In genomic region chr3:122754867-122755835, GRCh38 we compare ENCODE assay signal across 8 cellular contexts. TPM values are rescaled to one million over a fixed set of nuclear protein-coding genes. Genes with fewer than 3 reads are reported as not detected.
DNase-seq lines count a peak whose midpoint lies in the region; ATAC-seq and TF ChIP-seq lines count a peak whose summit lies in the region.

No MANE protein-coding gene starts in this region.

- no peak overlapping the region for H4K8ac ChIP-seq in IMR-90 (ENCODE audit: low read depth in 2 of 2, low read length in 2 of 2)

- DNase-seq in heart right ventricle (no peak), right atrium auricular region (ENCODE audit: low spot score) (no peak), IMR-90 (peak; percentile 44), cardiac fibroblast (ENCODE audit: low read depth in 2 of 2) (peak; percentile 68 to 72), mesothelial cell of epicardium (ENCODE audit: low spot score in 2 of 2, unreplicated experiment in 2 of 2) (no peak), DMS53 (lab: John Stamatoyannopoulos, UW) (no peak)
- DNase-seq in effector memory CD4-positive, alpha-beta T cell = no peak
- DNase-seq in T-helper 2 cell treated with Interferon-gamma antibody and Interleukin-4, amounts not matched to agents 5 μg/mL and 100 μg/mL, for 36 hours (ENCODE audit: low spot score) = no peak

- no peak overlapping the region for H4K91ac ChIP-seq in IMR-90 (ENCODE audit: insufficient read depth, low read depth, low read length)

- ATAC-seq in heart right ventricle (peak in 3 of 8 donors; percentile 12 to 58 (median 30)), IMR-90 (ENCODE audit: low read depth) (peak; percentile 64)

- H3K27ac ChIP-seq in heart right ventricle = no peak overlapping the region
- H3K27ac ChIP-seq in right atrium auricular region = no peak overlapping the region
- no peak overlapping the region for H3K27ac ChIP-seq in IMR-90 (ENCODE audit: insufficient read depth, low read length)
- H3K27ac ChIP-seq in effector memory CD4-positive, alpha-beta T cell (ENCODE audit: insufficient read depth, low read length, poor library complexity, severe bottlenecking) = no peak overlapping the region

- peaks cover 14% of the 10 kb centered on the region for H3K4me1 Mint-ChIP-seq in mesothelial cell of epicardium
- H3K4me1 Mint-ChIP-seq in T-helper 2 cell treated with Interferon-gamma antibody and Interleukin-4, amounts not matched to agents 5 μg/mL and 100 μg/mL, for 36 hours (ENCODE audit: low read depth) = no peaks in the 10 kb centered on the region

- no peak overlapping the region for H3K4me3 Mint-ChIP-seq in mesothelial cell of epicardium
- H3K4me3 Mint-ChIP-seq in T-helper 2 cell treated with Interferon-gamma antibody and Interleukin-4, amounts not matched to agents 5 μg/mL and 100 μg/mL, for 36 hours = no peak overlapping the region

- no peak overlapping the region for H2BK5ac ChIP-seq in IMR-90 (ENCODE audit: low read depth, low read length, poor library complexity, severe bottlenecking)

- H3K27me3 Mint-ChIP-seq in mesothelial cell of epicardium (ENCODE audit: low read depth) = no peaks in the 10 kb centered on the region
- H3K27me3 Mint-ChIP-seq in T-helper 2 cell treated with Interferon-gamma antibody and Interleukin-4, amounts not matched to agents 5 μg/mL and 100 μg/mL, for 36 hours (ENCODE audit: low read depth) = no peaks in the 10 kb centered on the region

- peaks cover 3% of the 10 kb centered on the region; the same call in 1 of the 2 replicates for H3K9me1 ChIP-seq in IMR-90 (ENCODE audit: insufficient read depth, low read length)

- no peak for TF ChIP-seq POLR2A in IMR-90 (IDR thresholded peaks at IDR 0.05; ENCODE audit: low read depth, low read length)

- H3K23ac ChIP-seq in IMR-90 (ENCODE audit: low read depth, low read length) = no peak overlapping the region

- no peak overlapping the region for H4K5ac ChIP-seq in IMR-90 (ENCODE audit: low read depth, low read length)

- no peaks in the 10 kb centered on the region for H3K79me1 ChIP-seq in IMR-90 (ENCODE audit: low read depth in 1 of 2, low read length in 2 of 2)

- no peak overlapping the region for H2BK20ac ChIP-seq in IMR-90 (ENCODE audit: low read depth, low read length)

- H3K56ac ChIP-seq in IMR-90 (ENCODE audit: extremely low read depth, insufficient read depth, low read length) = no peak overlapping the region

- no peaks in the 10 kb centered on the region for H3K9me3 ChIP-seq in heart right ventricle
- H3K9me3 ChIP-seq in right atrium auricular region = no peaks in the 10 kb centered on the region
- no peaks in the 10 kb centered on the region for H3K9me3 ChIP-seq in IMR-90 (ENCODE audit: control insufficient read depth, insufficient read depth, low read length)
- H3K9me3 ChIP-seq in effector memory CD4-positive, alpha-beta T cell (ENCODE audit: control insufficient read depth, low read length) = no peaks in the 10 kb centered on the region

- H3K4me1 ChIP-seq in heart right ventricle (peaks cover 0 to 16% (median 0%) of the 10 kb centered on the region in 9 donors), right atrium auricular region (no peaks in the 10 kb centered on the region), IMR-90 (ENCODE audit: control insufficient read depth, insufficient read depth, low read length) (no peaks in the 10 kb centered on the region; the same call in 1 of the 2 replicates)
- no peaks in the 10 kb centered on the region for H3K4me1 ChIP-seq in effector memory CD4-positive, alpha-beta T cell (ENCODE audit: control insufficient read depth, insufficient read depth, low read length, poor library complexity, severe bottlenecking)

- no peak overlapping the region for H3K14ac ChIP-seq in IMR-90 (replicated peaks; ENCODE audit: low read depth, low read length)

- H3K9ac ChIP-seq in IMR-90 (ENCODE audit: low read depth, low read length) = no peak overlapping the region

- WGBS in heart right ventricle, 2 donors = 87 to 91% methylated on average over 8 of the region's 8 CpGs
- WGBS in IMR-90 (ENCODE audit: extremely low coverage in 2 of 2, insufficient read length in 1 of 2), 2 experiments = no CpG with 5 or more reads among the region's 8 CpGs

- no peak overlapping the region; the same call in 1 of the 2 replicates for H3K4ac ChIP-seq in IMR-90 (ENCODE audit: low read depth, low read length)

- H2BK120ac ChIP-seq in IMR-90 (ENCODE audit: low read depth, low read length) = no peak overlapping the region

- CTCF ChIA-PET in IMR-90 (lab: Yijun Ruan, JAX) = interaction anchor here (0.5 to 1.5 kb wide), 6 partner anchors 9 to 313 kb away, joined by 3 to 6 read pairs (median 4); no protein-coding TSS in a partner anchor

- no peak overlapping the region for H3K4me2 ChIP-seq in IMR-90 (ENCODE audit: low read depth, low read length)

- H2BK15ac ChIP-seq in IMR-90 (ENCODE audit: low read depth, low read length) = no peak overlapping the region

- in situ Hi-C loops in IMR-90 (cut with MboI; ENCODE audit: low sequenced_read_pairs) = no loop called here

- no peak overlapping the region for H2AK5ac ChIP-seq in IMR-90 (ENCODE audit: low read depth, low read length)

- peaks cover 24% of the 10 kb centered on the region for H3K36me3 Mint-ChIP-seq in mesothelial cell of epicardium
- peaks cover 8% of the 10 kb centered on the region for H3K36me3 Mint-ChIP-seq in T-helper 2 cell treated with Interferon-gamma antibody and Interleukin-4, amounts not matched to agents 5 μg/mL and 100 μg/mL, for 36 hours (ENCODE audit: low read depth)

- TF ChIP-seq CTCF in heart right ventricle (IDR thresholded peaks at IDR 0.05) (peak; percentile 26 to 76 (median 55)), right atrium auricular region (IDR thresholded peaks at IDR 0.05) (peak in 1 of 2 donors; percentile 70), IMR-90 (conservative IDR thresholded peaks at IDR 0.05; ENCODE audit: low read depth, low read length) (peak; percentile 69), cardiac fibroblast (IDR thresholded peaks at IDR 0.05; ENCODE audit: low read depth, low read length) (peak; percentile 89), mesothelial cell of epicardium (IDR thresholded peaks at IDR 0.05; ENCODE audit: unreplicated experiment) (peak; percentile 36)

- intact Hi-C loops in heart right ventricle (cut with DNase I) = loop anchor here in 2 of 10 donors (5.0 to 10.0 kb wide), 2 partner anchors 272 to 280 kb away; partner anchors contain the start of gene SEMA5B (in 1 of the 2)
- intact Hi-C loops in IMR-90 (cut with micrococcal nuclease) = no loop called here

- peak; percentile 67 for TF ChIP-seq RAD21 in IMR-90 (IDR thresholded peaks at IDR 0.05; ENCODE audit: low read length)

- dilution Hi-C loops in IMR-90 (cut with HindIII; ENCODE audit: low sequenced_read_pairs, unreplicated experiment) = no loop called here

- peak overlapping the region; percentile 22 for H3K27ac Mint-ChIP-seq in mesothelial cell of epicardium
- no peak overlapping the region for H3K27ac Mint-ChIP-seq in T-helper 2 cell treated with Interferon-gamma antibody and Interleukin-4, amounts not matched to agents 5 μg/mL and 100 μg/mL, for 36 hours

- no peaks in the 10 kb centered on the region for H4K20me1 ChIP-seq in IMR-90 (ENCODE audit: insufficient read depth, low read length)

- H3K36me3 ChIP-seq in heart right ventricle (peaks cover 0 to 78% (median 8%) of the 10 kb centered on the region in 9 donors), right atrium auricular region (peaks cover 11% of the 10 kb centered on the region), IMR-90 (ENCODE audit: control insufficient read depth, insufficient read depth, low read length) (peaks cover 2% of the 10 kb centered on the region; the same call in 1 of the 2 replicates)
- H3K36me3 ChIP-seq in effector memory CD4-positive, alpha-beta T cell (ENCODE audit: control insufficient read depth, insufficient read depth, low read length) = peaks cover 12% of the 10 kb centered on the region

- H2AFZ ChIP-seq in IMR-90 (replicated peaks; ENCODE audit: low read length, poor library complexity) = peak overlapping the region; percentile 56

- no TSS peak for BruUV-seq in IMR-90 (replicated peaks; lab: Mats Ljungman, UMichigan)

- H3K9me3 Mint-ChIP-seq in mesothelial cell of epicardium = no peaks in the 10 kb centered on the region
- H3K9me3 Mint-ChIP-seq in T-helper 2 cell treated with Interferon-gamma antibody and Interleukin-4, amounts not matched to agents 5 μg/mL and 100 μg/mL, for 36 hours = no peaks in the 10 kb centered on the region

- POLR2A ChIA-PET in IMR-90 (lab: Charles Lee; ENCODE audit: unreplicated experiment) = no interaction called here

- no peak overlapping the region for H2AK9ac ChIP-seq in IMR-90 (replicated peaks; ENCODE audit: low read depth, low read length, poor library complexity)

- H3K4me3 ChIP-seq in heart right ventricle (no peak overlapping the region), right atrium auricular region (no peak overlapping the region), IMR-90 (ENCODE audit: insufficient read depth, low read depth, low read length) (no peak overlapping the region), cardiac fibroblast (replicated peaks in 1 of 2; ENCODE audit: low read depth in 2 of 2, low read length in 2 of 2) (no peak overlapping the region)
- no peak overlapping the region for H3K4me3 ChIP-seq in effector memory CD4-positive, alpha-beta T cell (ENCODE audit: insufficient read depth, low read depth, low read length, poor library complexity, severe bottlenecking)

- H3K18ac ChIP-seq in IMR-90 (ENCODE audit: low read depth, low read length) = no peak overlapping the region

- H3K27me3 ChIP-seq in heart right ventricle (no peaks in the 10 kb centered on the region), right atrium auricular region (no peaks in the 10 kb centered on the region), IMR-90 (ENCODE audit: control insufficient read depth, insufficient read depth, low read length) (no peaks in the 10 kb centered on the region)
- H3K27me3 ChIP-seq in effector memory CD4-positive, alpha-beta T cell (replicated peaks; ENCODE audit: control insufficient read depth, insufficient read depth, low read length, poor library complexity, severe bottlenecking) = no peaks in the 10 kb centered on the region

RNA-seq across cellular contexts. Expression of gene HSPBAP1, which starts 38.5 kb away (rescaled TPM):
- total RNA-seq in heart right ventricle (1 to 10 TPM; 2.7 to 6.8 (median 4.0) TPM), right atrium auricular region (1 to 10 TPM; 3.0 to 4.0 TPM), IMR-90 (2012; rRNA removed) (4.4 and 4.8 TPM in 2 replicates), mesothelial cell of epicardium (10.4 to 11.3 TPM (median 11.1 TPM) in 3 replicates)
- polyA plus RNA-seq in heart right ventricle (10 to 100 TPM in 1 of 2 donors, 1 to 10 TPM in 1; 3.6 to 18.5 TPM), IMR-90 (2012; rRNA removed) (2.5 and 2.6 TPM in 2 replicates)
- 0.77 and 1.4 TPM in 2 replicates for polyA plus RNA-seq in IMR-90 (2012; cell fraction: cytosol; rRNA removed)
- polyA plus RNA-seq in IMR-90 (2012; cell fraction: nucleus; rRNA removed; ENCODE audit: low replicate concordance) = 1.6 and 10.0 TPM in 2 replicates

RNA-seq across cellular contexts. Expression of gene SLC49A4, which starts 39.7 kb away (rescaled TPM):
- 10 to 100 TPM; 13.2 to 19.7 (median 15.7) TPM for total RNA-seq in heart right ventricle
- polyA plus RNA-seq in heart right ventricle = 1 to 10 TPM; 3.1 to 6.8 TPM
- 10 to 100 TPM; 22.9 to 25.7 TPM for total RNA-seq in right atrium auricular region
- 6.5 and 12.2 TPM in 2 replicates for total RNA-seq in IMR-90 (2012; rRNA removed)
- polyA plus RNA-seq in IMR-90 (2012; rRNA removed) = 5.8 and 6.8 TPM in 2 replicates
- 2.7 and 3.4 TPM in 2 replicates for polyA plus RNA-seq in IMR-90 (2012; cell fraction: cytosol; rRNA removed)
- polyA plus RNA-seq in IMR-90 (2012; cell fraction: nucleus; rRNA removed; ENCODE audit: low replicate concordance) = 1.2 and 3.8 TPM in 2 replicates
- total RNA-seq in mesothelial cell of epicardium = 17.8 to 19.2 TPM (median 18.1 TPM) in 3 replicates

Comparison
In these comparisons a context has a peak if more than half of its experiments do, and no peak if none do; other contexts are left out.
1. DNase-seq: peak in IMR-90 (single experiment) and cardiac fibroblast (2 of 2); none in heart right ventricle (0 of 2), right atrium auricular region (single experiment), mesothelial cell of epicardium (0 of 2), effector memory CD4-positive, alpha-beta T cell (0 of 3), T-helper 2 cell treated with Interferon-gamma antibody and Interleukin-4, amounts not matched to agents 5 μg/mL and 100 μg/mL, for 36 hours (single experiment) and DMS53 (single experiment).